19 cellular contexts compared by ENCODE assay signal in the genomic region with DNA sequence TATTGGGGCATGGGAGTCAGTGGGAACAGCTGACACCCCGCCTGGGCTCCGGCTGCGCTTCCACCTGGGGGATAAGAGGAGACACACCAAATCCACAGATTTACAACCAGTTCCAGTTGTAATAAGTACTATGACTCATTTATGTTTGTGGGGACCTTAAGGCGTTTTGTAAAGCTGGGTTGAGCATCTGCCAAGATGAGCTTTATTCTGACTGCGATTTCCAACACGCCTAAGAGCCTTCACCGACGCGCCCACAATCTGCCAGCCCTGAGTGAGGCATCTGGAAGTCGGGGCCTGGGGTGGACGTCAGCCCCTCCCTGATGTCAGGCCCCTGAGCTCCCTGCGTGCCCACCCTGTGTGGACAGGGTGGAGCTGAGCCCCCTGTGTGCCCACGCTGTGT. TPM values are rescaled to one million over a fixed set of nuclear protein-coding genes. Genes with fewer than 3 reads are reported as not detected.
A peak's percentile ranks its signal among the peaks of the same experiment; 100 is the strongest.
DNase-seq lines count a peak whose midpoint lies in the region; ATAC-seq and TF ChIP-seq lines count a peak whose summit lies in the region.
"Had no signal": no experiment of that assay in that cellular context is flagged by ENCODE, and none has a peak within 500 bp of the region (broad histone marks: within the 10 kb centered on the region; RNA-seq: fewer than 3 reads in every experiment).

No MANE protein-coding gene starts in this region.

- no peak for TF ChIP-seq CTCF in retinal pigment epithelial cell (conservative IDR thresholded peaks at IDR 0.05; ENCODE audit: low read depth, low read length)

- DNase-seq in Daoy (ENCODE audit: low read depth) (peak; percentile 52), M059J (ENCODE audit: low read depth) (peak; percentile 91), astrocyte of the hippocampus (ENCODE audit: low read depth, low spot score) (peak; percentile 71), retinal pigment epithelial cell (ENCODE audit: low read depth) (peak; percentile 16), NCI-H1048 (lab: John Stamatoyannopoulos, UW) (no peak), NCI-H2107 (lab: John Stamatoyannopoulos, UW) (no peak)
- DNase-seq: CD4-positive, alpha-beta T cell; cerebellar nuclear complex; NCI-H1092 treated with DMSO at 0.1 percent for 48 hours; NK-92 treated with Interleukin-12 subunit alpha and Interleukin-12 subunit beta, amount 100 ng/mL, for 24 hours; SHP77; stimulated activated naive CD8-positive, alpha-beta T cell treated with anti-CD3 and anti-CD28 coated beads, Interleukin-15, Interleukin-2, amounts not matched to agents 100 U/mL and 50 U/mL, for 24 hours had no signal

- no peak overlapping the region for H3K4me3 ChIP-seq in retinal pigment epithelial cell (ENCODE audit: low read length)
- H3K4me3 ChIP-seq: GM12878, neural progenitor cell had no signal

- ATAC-seq in HG02885 (IDR thresholded peaks at IDR 0.05; ENCODE audit: poor library complexity, unreplicated experiment) = no peak
- ATAC-seq: activated CD4-positive, CD25-positive, alpha-beta regulatory T cell treated with anti-CD3 and anti-CD28 coated beads, Interleukin-2, amount 50 U/mL, for 24 hours; GM12878; stimulated activated naive CD8-positive, alpha-beta T cell treated with anti-CD3 and anti-CD28 coated beads, Interleukin-15, Interleukin-2, amounts not matched to agents 100 U/mL and 50 U/mL, for 24 hours had no signal

RNA-seq across cellular contexts. Expression of gene LHX3, which starts 14.3 kb away (rescaled TPM):
- not detected in 2 replicates for total RNA-seq in Daoy (2014; rRNA removed; shearing (Covaris generic))
- not detected in 2 replicates for total RNA-seq in M059J (2014; rRNA removed; shearing (Covaris generic))
- total RNA-seq: frontal cortex, GM12878, mononuclear cell, renal cortical epithelial cell had no signal

RNA-seq across cellular contexts. Expression of gene QSOX2, which starts 26.3 kb away (rescaled TPM):
- total RNA-seq in Daoy (2014; rRNA removed; shearing (Covaris generic)) = 25.8 and 30.3 TPM in 2 replicates
- 7.1 and 20.1 TPM in 2 replicates for total RNA-seq in M059J (2014; rRNA removed; shearing (Covaris generic))

Comparison
In these comparisons a context has a peak if more than half of its experiments do, and no peak if none do; other contexts are left out.
1. DNase-seq: peak in Daoy (single experiment), M059J (single experiment), astrocyte of the hippocampus (single experiment) and retinal pigment epithelial cell (single experiment); none in NCI-H1048 (single experiment) and NCI-H2107 (single experiment).